In the genomic region with DNA sequence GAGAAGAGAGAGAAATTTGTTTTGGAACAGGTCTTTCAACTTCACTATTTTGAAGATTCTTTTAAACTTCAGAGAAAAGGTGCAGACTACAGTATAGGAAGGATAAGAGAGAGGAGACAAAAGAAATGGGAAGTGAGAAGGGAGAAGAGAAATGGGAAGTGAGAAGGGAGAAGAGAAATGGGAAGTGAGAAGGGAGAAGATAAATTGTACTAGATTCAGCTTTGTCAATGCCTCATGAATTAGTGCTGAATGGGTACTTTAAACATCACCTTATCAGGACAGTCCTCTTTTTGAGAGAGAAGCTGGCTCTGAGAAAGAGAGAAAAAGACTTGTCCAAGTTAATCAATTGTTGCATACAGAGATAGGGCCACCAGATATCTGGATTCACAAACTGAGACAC, we compare ENCODE assay signal across 1 cellular context.
TF ChIP-seq lines count a peak whose summit lies in the region.

No MANE protein-coding gene starts in this region.

TF ChIP-seq in SK-N-SH, 30 proteins besides CTCF, POLR2A, EP300 and RAD21 (continued from another document):
- TF ChIP-seq, protein P1, sequence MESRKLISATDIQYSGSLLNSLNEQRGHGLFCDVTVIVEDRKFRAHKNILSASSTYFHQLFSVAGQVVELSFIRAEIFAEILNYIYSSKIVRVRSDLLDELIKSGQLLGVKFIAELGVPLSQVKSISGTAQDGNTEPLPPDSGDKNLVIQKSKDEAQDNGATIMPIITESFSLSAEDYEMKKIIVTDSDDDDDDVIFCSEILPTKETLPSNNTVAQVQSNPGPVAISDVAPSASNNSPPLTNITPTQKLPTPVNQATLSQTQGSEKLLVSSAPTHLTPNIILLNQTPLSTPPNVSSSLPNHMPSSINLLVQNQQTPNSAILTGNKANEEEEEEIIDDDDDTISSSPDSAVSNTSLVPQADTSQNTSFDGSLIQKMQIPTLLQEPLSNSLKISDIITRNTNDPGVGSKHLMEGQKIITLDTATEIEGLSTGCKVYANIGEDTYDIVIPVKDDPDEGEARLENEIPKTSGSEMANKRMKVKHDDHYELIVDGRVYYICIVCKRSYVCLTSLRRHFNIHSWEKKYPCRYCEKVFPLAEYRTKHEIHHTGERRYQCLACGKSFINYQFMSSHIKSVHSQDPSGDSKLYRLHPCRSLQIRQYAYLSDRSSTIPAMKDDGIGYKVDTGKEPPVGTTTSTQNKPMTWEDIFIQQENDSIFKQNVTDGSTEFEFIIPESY (IDR thresholded peaks at IDR 0.05; ENCODE audit: borderline replicate concordance, low read depth), result no peak
- TF ChIP-seq RCOR1 (IDR thresholded peaks at IDR 0.05; ENCODE audit: low read length), result no peak
